20 cellular contexts compared by ENCODE assay signal in the genomic region with DNA sequence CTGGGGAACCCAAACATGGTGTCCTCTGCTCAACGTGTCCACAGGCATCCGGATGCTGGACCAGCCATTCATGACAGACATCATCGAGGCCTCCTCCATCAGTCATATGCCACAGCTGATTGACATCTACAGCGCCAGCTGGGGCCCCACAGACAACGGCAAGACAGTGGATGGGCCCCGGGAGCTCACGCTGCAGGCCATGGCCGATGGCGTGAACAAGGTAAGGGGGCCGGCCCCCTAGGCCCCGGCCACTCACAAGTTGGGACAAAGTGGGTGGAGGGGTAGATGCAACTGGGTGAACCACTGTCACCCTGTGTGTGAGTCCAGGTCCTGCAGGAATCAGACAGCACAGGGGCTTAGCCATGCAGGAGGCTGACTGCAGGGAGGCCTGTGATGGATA.
"Had no signal": no experiment of that assay in that cellular context is flagged by ENCODE, and none has a peak within 500 bp of the region (broad histone marks: within the 10 kb centered on the region; RNA-seq: fewer than 3 reads in every experiment).

No MANE protein-coding gene starts in this region.

- H3K36me3 Mint-ChIP-seq: mesothelial cell of epicardium had no signal

- DNase-seq: dermis blood vessel endothelial cell; dorsolateral prefrontal cortex; effector CD4-positive, alpha-beta T cell; effector memory CD4-positive, alpha-beta T cell; esophagus squamous epithelium; foreskin fibroblast; foreskin melanocyte; gastrocnemius medialis; glutamatergic neuron; head of caudate nucleus; heart right ventricle; hippocampal formation; left cardiac atrium; left lung; left ventricle myocardium superior; lower lobe of right lung; mesenchymal stem cell; mucosa of descending colon had no signal

- H3K27ac ChIP-seq: coronary artery, dorsolateral prefrontal cortex, esophagus squamous epithelium, gastrocnemius medialis, heart right ventricle, left lung, lower lobe of right lung had no signal

- H3K4me3 ChIP-seq: coronary artery, dorsolateral prefrontal cortex, esophagus squamous epithelium, gastrocnemius medialis, heart right ventricle, left lung, lower lobe of right lung, mucosa of descending colon had no signal

- H3K36me3 ChIP-seq: esophagus squamous epithelium, gastrocnemius medialis, heart right ventricle, left lung, lower lobe of right lung had no signal

- H3K4me1 ChIP-seq: gastrocnemius medialis, left lung, lower lobe of right lung had no signal

- H3K9me3 ChIP-seq: esophagus squamous epithelium, gastrocnemius medialis, left lung, lower lobe of right lung, mucosa of descending colon had no signal

- ATAC-seq: gastrocnemius medialis, heart right ventricle, left cardiac atrium, left lung, left ventricle myocardium superior, lower lobe of right lung, mucosa of descending colon had no signal

- H3K4me3 Mint-ChIP-seq: mesothelial cell of epicardium had no signal

- H3K27ac Mint-ChIP-seq: mesothelial cell of epicardium had no signal
